ENCODE assay signal across 8 cellular contexts in genomic region chr15:90665288-90666134, GRCh38. TPM values are rescaled to one million over a fixed set of nuclear protein-coding genes. Genes with fewer than 3 reads are reported as not detected.
DNase-seq lines count a peak whose midpoint lies in the region; ATAC-seq and TF ChIP-seq lines count a peak whose summit lies in the region.

No MANE protein-coding gene starts in this region.

- CTCF ChIA-PET in activated CD8-positive, alpha-beta T cell treated with anti-CD3 and anti-CD28 coated beads, Interleukin-2, amount 10 ng/mL, durations not matched to agents 7 days and 5 days (lab: Charles Lee): interaction anchor here (0.6 to 4.0 kb wide), 4 partner anchors 12 to 38 kb away, joined by 3 to 21 read pairs (median 5); no protein-coding TSS in a partner anchor

- TF ChIP-seq POLR2A in erythroblast (IDR thresholded peaks at IDR 0.05; ENCODE audit: low read length): peak; percentile 85

- H3K9me3 Mint-ChIP-seq in activated CD8-positive, alpha-beta T cell treated with anti-CD3 and anti-CD28 coated beads, Interleukin-2, amount 10 ng/mL, durations not matched to agents 7 days and 5 days (ENCODE audit: insufficient read depth): no peaks in the 10 kb centered on the region
- no peaks in the 10 kb centered on the region for H3K9me3 Mint-ChIP-seq in naive thymus-derived CD8-positive, alpha-beta T cell

- H3K27me3 Mint-ChIP-seq in activated CD8-positive, alpha-beta T cell treated with anti-CD3 and anti-CD28 coated beads, Interleukin-2, amount 10 ng/mL, durations not matched to agents 7 days and 5 days (ENCODE audit: low read depth): peaks cover 1% of the 10 kb centered on the region
- peaks cover 0 to 11% (median 0%) of the 10 kb centered on the region in 5 donors for H3K27me3 Mint-ChIP-seq in naive thymus-derived CD8-positive, alpha-beta T cell

- peak; percentile 63 for ATAC-seq in HG02642 (IDR thresholded peaks at IDR 0.05; ENCODE audit: poor library complexity, unreplicated experiment)
- peak; percentile 79 for ATAC-seq in activated CD8-positive, alpha-beta T cell treated with anti-CD3 and anti-CD28 coated beads, Interleukin-2, amount 10 ng/mL, durations not matched to agents 7 days and 5 days
- ATAC-seq in naive thymus-derived CD8-positive, alpha-beta T cell: peak; percentile 73 to 74
- no peak for ATAC-seq in GM18873 (IDR thresholded peaks at IDR 0.05; ENCODE audit: low FRiP score, unreplicated experiment)

- peaks cover 64% of the 10 kb centered on the region for H3K4me1 Mint-ChIP-seq in activated CD8-positive, alpha-beta T cell treated with anti-CD3 and anti-CD28 coated beads, Interleukin-2, amount 10 ng/mL, durations not matched to agents 7 days and 5 days (ENCODE audit: low read depth)
- peaks cover 40 to 60% (median 57%) of the 10 kb centered on the region in 4 donors for H3K4me1 Mint-ChIP-seq in naive thymus-derived CD8-positive, alpha-beta T cell

- DNase-seq in SHP77 (lab: John Stamatoyannopoulos, UW) (peak; percentile 35 to 56), SHP77 treated with DMSO at 0.1 percent for 48 hours (lab: John Stamatoyannopoulos, UW) (no peak), NAMALWA (ENCODE audit: low spot score) (peak; percentile 77), erythroblast (lab: John Stamatoyannopoulos, UW) (peak; percentile 82 to 87)
- peak; percentile 85 for DNase-seq in activated CD8-positive, alpha-beta T cell treated with anti-CD3 and anti-CD28 coated beads, Interleukin-2, amount 10 ng/mL, durations not matched to agents 7 days and 5 days
- DNase-seq in naive thymus-derived CD8-positive, alpha-beta T cell: peak in 9 of 10 donors; percentile 19 to 61 (median 36)

- H3K36me3 Mint-ChIP-seq in activated CD8-positive, alpha-beta T cell treated with anti-CD3 and anti-CD28 coated beads, Interleukin-2, amount 10 ng/mL, durations not matched to agents 7 days and 5 days (ENCODE audit: low read depth): peaks cover 37% of the 10 kb centered on the region
- no peaks in the 10 kb centered on the region for H3K36me3 Mint-ChIP-seq in naive thymus-derived CD8-positive, alpha-beta T cell

- POLR2A ChIA-PET in activated CD8-positive, alpha-beta T cell treated with anti-CD3 and anti-CD28 coated beads, Interleukin-2, amount 10 ng/mL, durations not matched to agents 7 days and 5 days (lab: Charles Lee): interaction anchor here (0.6 to 3.5 kb wide), 12 partner anchors 9 to 269 kb away, joined by 3 to 35 read pairs (median 8); partner anchors contain the start of genes BLM and HDDC3
- POLR2A ChIA-PET in naive thymus-derived CD8-positive, alpha-beta T cell (lab: Charles Lee): interaction anchor here (1.1 to 4.5 kb wide), 5 partner anchors 9 to 238 kb away, joined by 3 to 29 read pairs (median 6); partner anchors contain the start of genes BLM and MAN2A2

- H3K27ac Mint-ChIP-seq in activated CD8-positive, alpha-beta T cell treated with anti-CD3 and anti-CD28 coated beads, Interleukin-2, amount 10 ng/mL, durations not matched to agents 7 days and 5 days: peak overlapping the region; percentile 98
- H3K27ac Mint-ChIP-seq in naive thymus-derived CD8-positive, alpha-beta T cell: peak overlapping the region in 9 of 10 donors; percentile 31 to 90 (median 72)

- H3K4me3 Mint-ChIP-seq in activated CD8-positive, alpha-beta T cell treated with anti-CD3 and anti-CD28 coated beads, Interleukin-2, amount 10 ng/mL, durations not matched to agents 7 days and 5 days: peak overlapping the region; percentile 84
- H3K4me3 Mint-ChIP-seq in naive thymus-derived CD8-positive, alpha-beta T cell: peak overlapping the region; percentile 77 to 89 (median 84)

RNA-seq across cellular contexts. Expression of gene BLM, which starts 51.6 kb away (rescaled TPM):
- 10 to 100 TPM; 52.3 to 57.4 TPM for total RNA-seq in activated CD8-positive, alpha-beta T cell treated with anti-CD3 and anti-CD28 coated beads, Interleukin-2, amount 10 ng/mL, durations not matched to agents 7 days and 5 days
- total RNA-seq in naive thymus-derived CD8-positive, alpha-beta T cell: 1 to 10 TPM; 5.9 to 7.1 TPM
- 1 to 10 TPM; 2.6 to 4.1 (median 4.1) TPM for polyA plus RNA-seq in naive thymus-derived CD8-positive, alpha-beta T cell

Comparison
In these comparisons a context has a peak if more than half of its experiments do, and no peak if none do; other contexts are left out.
1. RNA of gene BLM, which starts 51.6 kb away (total RNA-seq): 52.3 to 57.4 TPM in activated CD8-positive, alpha-beta T cell treated with anti-CD3 and anti-CD28 coated beads, Interleukin-2, amount 10 ng/mL, durations not matched to agents 7 days and 5 days; 5.9 to 7.1 TPM in naive thymus-derived CD8-positive, alpha-beta T cell; every median in the first group is over 4 times any median in the second.